In the genomic region with DNA sequence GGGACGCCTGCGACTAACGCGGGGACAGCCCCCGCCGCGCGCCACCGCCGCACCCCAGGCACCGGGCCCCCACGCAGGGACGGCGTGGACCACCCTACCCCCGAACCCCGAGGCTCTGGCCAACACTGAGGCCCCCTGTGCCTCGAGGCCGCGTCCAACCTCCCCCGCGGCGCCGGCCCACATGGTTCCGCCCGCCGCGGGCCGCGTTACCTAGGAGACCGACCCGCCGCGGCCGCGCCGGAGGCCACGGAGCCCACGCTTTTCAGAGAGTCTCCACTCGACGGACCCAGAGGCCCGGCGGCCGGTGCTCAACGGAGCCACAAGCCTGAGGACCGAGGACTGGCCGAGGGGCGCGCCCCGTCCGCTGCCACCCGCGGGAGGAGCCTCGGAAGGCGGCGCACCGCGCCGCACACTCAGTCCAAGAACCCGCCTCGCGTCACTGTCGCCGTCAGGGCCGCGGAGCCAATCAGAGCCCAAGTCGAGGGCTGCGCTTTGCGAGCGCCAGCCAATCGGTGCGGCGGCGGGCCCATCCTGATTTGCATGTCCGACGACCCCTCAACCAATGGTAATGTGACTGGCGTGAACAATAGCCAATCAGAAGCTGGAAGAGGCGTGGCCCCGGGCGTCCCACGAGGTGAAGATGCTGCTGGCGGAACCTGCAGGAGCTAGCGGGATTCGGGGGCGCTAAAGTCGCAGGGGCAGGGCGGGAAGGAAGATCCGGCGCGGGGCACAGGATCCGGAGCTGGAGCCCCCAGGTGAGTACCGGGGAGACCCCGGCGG, we compare ENCODE assay signal across 1 cellular context.
TF ChIP-seq lines count a peak whose summit lies in the region.

NPHP4 (minus strand) TSS at position 392 of the 780 bp plus-strand sequence. CDS start 6,136 bp downstream, outside the sequence.

TF ChIP-seq in HepG2, 621 proteins besides CTCF, POLR2A, EP300 and RAD21 (continued from another document and continues in another):
- TF ChIP-seq, protein P1, sequence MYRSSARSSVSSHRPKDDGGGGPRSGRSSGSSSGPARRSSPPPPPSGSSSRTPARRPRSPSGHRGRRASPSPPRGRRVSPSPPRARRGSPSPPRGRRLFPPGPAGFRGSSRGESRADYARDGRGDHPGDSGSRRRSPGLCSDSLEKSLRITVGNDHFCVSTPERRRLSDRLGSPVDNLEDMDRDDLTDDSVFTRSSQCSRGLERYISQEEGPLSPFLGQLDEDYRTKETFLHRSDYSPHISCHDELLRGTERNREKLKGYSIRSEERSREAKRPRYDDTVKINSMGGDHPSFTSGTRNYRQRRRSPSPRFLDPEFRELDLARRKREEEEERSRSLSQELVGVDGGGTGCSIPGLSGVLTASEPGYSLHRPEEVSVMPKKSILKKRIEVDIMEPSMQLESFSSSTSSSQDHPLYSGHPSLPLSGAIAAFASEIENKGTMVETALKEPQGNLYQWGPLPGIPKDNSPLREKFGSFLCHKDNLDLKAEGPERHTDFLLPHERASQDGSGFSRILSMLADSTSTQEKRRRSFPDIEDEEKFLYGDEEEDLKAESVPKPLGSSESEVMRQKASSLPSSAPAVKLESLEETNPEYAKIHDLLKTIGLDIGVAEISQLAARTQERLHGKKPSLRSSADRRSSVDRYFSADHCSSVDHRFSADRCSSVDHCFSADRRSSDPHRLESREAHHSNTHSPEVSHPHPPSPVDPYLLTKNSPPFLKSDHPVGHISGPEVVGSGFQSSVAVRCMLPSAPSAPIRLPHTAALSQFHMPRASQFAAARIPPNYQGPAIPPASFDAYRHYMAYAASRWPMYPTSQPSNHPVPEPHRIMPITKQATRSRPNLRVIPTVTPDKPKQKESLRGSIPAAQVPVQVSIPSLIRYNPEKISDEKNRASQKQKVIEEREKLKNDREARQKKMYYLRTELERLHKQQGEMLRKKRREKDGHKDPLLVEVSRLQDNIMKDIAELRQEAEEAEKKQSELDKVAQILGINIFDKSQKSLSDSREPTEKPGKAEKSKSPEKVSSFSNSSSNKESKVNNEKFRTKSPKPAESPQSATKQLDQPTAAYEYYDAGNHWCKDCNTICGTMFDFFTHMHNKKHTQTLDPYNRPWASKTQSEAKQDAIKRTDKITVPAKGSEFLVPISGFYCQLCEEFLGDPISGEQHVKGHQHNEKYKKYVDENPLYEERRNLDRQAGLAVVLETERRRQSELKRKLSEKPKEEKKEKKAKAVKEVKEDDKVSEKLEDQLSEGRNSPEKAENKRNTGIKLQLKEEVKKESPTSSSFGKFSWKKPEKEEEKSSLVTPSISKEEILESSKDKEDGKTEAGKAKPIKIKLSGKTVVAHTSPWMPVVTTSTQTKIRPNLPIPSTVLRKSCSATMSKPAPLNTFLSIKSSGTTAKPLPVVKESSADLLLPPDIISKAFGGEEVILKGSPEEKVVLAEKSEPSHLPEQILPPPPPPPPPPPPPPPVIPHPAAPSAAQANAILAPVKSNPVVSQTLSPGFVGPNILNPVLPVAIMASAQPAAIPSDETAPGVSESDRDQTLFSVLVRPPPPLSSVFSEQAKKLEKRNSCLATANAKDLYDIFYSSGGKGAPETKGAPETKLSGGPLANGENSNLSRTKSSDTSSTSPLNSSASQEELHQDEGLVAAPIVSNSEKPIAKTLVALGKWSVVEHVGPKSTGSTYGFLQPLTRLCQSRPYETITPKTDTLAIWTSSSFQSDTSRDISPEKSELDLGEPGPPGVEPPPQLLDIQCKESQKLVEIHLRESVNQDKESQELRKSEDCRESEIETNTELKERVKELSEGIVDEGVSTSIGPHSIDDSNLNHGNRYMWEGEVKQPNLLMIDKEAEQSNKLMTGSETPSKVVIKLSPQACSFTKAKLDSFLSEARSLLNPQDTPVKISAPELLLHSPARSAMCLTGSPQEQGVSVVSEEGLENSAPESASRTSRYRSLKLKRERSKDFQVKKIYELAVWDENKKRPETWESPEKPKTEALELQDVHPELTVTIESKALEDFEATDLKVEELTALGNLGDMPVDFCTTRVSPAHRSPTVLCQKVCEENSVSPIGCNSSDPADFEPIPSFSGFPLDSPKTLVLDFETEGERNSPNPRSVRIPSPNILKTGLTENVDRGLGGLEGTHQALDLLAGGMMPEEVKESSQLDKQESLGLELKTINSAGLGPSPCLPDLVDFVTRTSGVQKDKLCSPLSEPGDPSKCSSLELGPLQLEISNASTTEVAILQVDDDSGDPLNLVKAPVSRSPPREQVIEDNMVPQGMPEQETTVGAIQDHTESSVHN (CRISPR knock-in tag; IDR thresholded peaks at IDR 0.05), result no peak
- TF ChIP-seq ZNF430 (CRISPR knock-in tag; IDR thresholded peaks at IDR 0.05) (no peak), EEA1 (CRISPR knock-in tag; IDR thresholded peaks at IDR 0.05; ENCODE audit: borderline replicate concordance) (no peak), RBM22 (optimal IDR thresholded peaks at IDR 0.05; ENCODE audit: low read length) (no peak), CSRNP2 (CRISPR knock-in tag; conservative IDR thresholded peaks at IDR 0.05; ENCODE audit: low read depth) (no peak), FOXP1 (IDR thresholded peaks at IDR 0.05) (no peak), FOXP1 (CRISPR knock-in tag; IDR thresholded peaks at IDR 0.05) (no peak), POGZ (CRISPR knock-in tag; IDR thresholded peaks at IDR 0.05) (no peak; the same call in 1 of the 2 replicates), ZMAT3 (CRISPR knock-in tag; conservative IDR thresholded peaks at IDR 0.05) (no peak), ZNF143 (CRISPR knock-in tag; IDR thresholded peaks at IDR 0.05) (no peak), JUND (CRISPR knock-in tag; IDR thresholded peaks at IDR 0.05) (no peak), ZNF761 (CRISPR knock-in tag; conservative IDR thresholded peaks at IDR 0.05) (0 out of 2 replicates have a peak, but pooled peaks have one; percentile 17), CREM (IDR thresholded peaks at IDR 0.05) (peak; percentile 90), CREM (CRISPR knock-in tag; IDR thresholded peaks at IDR 0.05) (peak; percentile 39; the same call in 1 of the 2 replicates), RNF219 (CRISPR knock-in tag; IDR thresholded peaks at IDR 0.05) (no peak), ADNP (CRISPR knock-in tag; IDR thresholded peaks at IDR 0.05) (no peak), ZSCAN25 (CRISPR knock-in tag; IDR thresholded peaks at IDR 0.05) (no peak), KDM4B (CRISPR knock-in tag; IDR thresholded peaks at IDR 0.05) (no peak), ZGPAT (CRISPR knock-in tag; IDR thresholded peaks at IDR 0.05) (peak; percentile 56; the same call in 1 of the 2 replicates), ZNF589 (CRISPR knock-in tag; conservative IDR thresholded peaks at IDR 0.05) (no peak), ZNF704 (CRISPR knock-in tag; IDR thresholded peaks at IDR 0.05; ENCODE audit: borderline replicate concordance) (no peak), MIXL1 (CRISPR knock-in tag; IDR thresholded peaks at IDR 0.05) (no peak), ZNF563 (CRISPR knock-in tag; IDR thresholded peaks at IDR 0.05) (no peak), PCBP2 (optimal IDR thresholded peaks at IDR 0.05; ENCODE audit: low read depth, low read length, poor library complexity, severe bottlenecking) (no peak), TOPORS (CRISPR knock-in tag; IDR thresholded peaks at IDR 0.05) (peak; percentile 29; the same call in 1 of the 2 replicates), ASH2L (IDR thresholded peaks at IDR 0.05; ENCODE audit: insufficient read length, low read depth, low read length) (peak; percentile 76), ZNF850 (CRISPR knock-in tag; conservative IDR thresholded peaks at IDR 0.05) (no peak), ZNF264 (CRISPR knock-in tag; IDR thresholded peaks at IDR 0.05) (no peak), ARNTL (CRISPR knock-in tag; IDR thresholded peaks at IDR 0.05) (no peak), REL (CRISPR knock-in tag; conservative IDR thresholded peaks at IDR 0.05) (peak; percentile 81; the same call in 1 of the 2 replicates), SIN3A (IDR thresholded peaks at IDR 0.05; ENCODE audit: borderline replicate concordance, low read depth, low read length) (peak; percentile 67; the same call in 1 of the 2 replicates)
- TF ChIP-seq, protein P2, sequence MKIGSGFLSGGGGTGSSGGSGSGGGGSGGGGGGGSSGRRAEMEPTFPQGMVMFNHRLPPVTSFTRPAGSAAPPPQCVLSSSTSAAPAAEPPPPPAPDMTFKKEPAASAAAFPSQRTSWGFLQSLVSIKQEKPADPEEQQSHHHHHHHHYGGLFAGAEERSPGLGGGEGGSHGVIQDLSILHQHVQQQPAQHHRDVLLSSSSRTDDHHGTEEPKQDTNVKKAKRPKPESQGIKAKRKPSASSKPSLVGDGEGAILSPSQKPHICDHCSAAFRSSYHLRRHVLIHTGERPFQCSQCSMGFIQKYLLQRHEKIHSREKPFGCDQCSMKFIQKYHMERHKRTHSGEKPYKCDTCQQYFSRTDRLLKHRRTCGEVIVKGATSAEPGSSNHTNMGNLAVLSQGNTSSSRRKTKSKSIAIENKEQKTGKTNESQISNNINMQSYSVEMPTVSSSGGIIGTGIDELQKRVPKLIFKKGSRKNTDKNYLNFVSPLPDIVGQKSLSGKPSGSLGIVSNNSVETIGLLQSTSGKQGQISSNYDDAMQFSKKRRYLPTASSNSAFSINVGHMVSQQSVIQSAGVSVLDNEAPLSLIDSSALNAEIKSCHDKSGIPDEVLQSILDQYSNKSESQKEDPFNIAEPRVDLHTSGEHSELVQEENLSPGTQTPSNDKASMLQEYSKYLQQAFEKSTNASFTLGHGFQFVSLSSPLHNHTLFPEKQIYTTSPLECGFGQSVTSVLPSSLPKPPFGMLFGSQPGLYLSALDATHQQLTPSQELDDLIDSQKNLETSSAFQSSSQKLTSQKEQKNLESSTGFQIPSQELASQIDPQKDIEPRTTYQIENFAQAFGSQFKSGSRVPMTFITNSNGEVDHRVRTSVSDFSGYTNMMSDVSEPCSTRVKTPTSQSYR (CRISPR knock-in tag; IDR thresholded peaks at IDR 0.05; ENCODE audit: borderline replicate concordance), result no peak
- TF ChIP-seq, protein P3, sequence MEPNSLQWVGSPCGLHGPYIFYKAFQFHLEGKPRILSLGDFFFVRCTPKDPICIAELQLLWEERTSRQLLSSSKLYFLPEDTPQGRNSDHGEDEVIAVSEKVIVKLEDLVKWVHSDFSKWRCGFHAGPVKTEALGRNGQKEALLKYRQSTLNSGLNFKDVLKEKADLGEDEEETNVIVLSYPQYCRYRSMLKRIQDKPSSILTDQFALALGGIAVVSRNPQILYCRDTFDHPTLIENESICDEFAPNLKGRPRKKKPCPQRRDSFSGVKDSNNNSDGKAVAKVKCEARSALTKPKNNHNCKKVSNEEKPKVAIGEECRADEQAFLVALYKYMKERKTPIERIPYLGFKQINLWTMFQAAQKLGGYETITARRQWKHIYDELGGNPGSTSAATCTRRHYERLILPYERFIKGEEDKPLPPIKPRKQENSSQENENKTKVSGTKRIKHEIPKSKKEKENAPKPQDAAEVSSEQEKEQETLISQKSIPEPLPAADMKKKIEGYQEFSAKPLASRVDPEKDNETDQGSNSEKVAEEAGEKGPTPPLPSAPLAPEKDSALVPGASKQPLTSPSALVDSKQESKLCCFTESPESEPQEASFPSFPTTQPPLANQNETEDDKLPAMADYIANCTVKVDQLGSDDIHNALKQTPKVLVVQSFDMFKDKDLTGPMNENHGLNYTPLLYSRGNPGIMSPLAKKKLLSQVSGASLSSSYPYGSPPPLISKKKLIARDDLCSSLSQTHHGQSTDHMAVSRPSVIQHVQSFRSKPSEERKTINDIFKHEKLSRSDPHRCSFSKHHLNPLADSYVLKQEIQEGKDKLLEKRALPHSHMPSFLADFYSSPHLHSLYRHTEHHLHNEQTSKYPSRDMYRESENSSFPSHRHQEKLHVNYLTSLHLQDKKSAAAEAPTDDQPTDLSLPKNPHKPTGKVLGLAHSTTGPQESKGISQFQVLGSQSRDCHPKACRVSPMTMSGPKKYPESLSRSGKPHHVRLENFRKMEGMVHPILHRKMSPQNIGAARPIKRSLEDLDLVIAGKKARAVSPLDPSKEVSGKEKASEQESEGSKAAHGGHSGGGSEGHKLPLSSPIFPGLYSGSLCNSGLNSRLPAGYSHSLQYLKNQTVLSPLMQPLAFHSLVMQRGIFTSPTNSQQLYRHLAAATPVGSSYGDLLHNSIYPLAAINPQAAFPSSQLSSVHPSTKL (CRISPR knock-in tag; IDR thresholded peaks at IDR 0.05), result peak; percentile 24; the same call in 1 of the 2 replicates
